9 cellular contexts compared by ENCODE assay signal in the genomic region with DNA sequence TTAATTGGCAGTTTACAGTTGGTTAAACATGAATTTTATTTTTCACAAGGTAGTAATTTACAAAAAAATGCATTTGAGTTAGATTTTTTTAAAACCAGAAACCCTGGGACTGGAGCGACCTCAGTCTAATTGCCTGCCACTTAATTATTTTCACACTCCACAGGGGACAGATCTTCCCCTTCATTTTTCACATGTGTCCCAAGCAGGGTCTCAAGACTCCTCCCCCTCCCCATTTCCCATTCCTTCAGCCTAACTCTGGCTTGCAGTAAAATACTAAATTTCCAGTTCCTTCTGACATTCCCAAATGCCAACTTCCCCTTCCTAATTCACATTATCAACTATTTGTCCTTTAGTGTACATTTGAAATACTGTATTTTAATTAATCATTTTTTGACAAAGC. TPM values are rescaled to one million over a fixed set of nuclear protein-coding genes. Genes with fewer than 3 reads are reported as not detected.
DNase-seq lines count a peak whose midpoint lies in the region; ATAC-seq and TF ChIP-seq lines count a peak whose summit lies in the region.
"Had no signal": no experiment of that assay in that cellular context is flagged by ENCODE, and none has a peak within 500 bp of the region (broad histone marks: within the 10 kb centered on the region; RNA-seq: fewer than 3 reads in every experiment).

No MANE protein-coding gene starts in this region.

- H3K9me3 Mint-ChIP-seq in CD4-positive, alpha-beta memory T cell, result no peaks in the 10 kb centered on the region
- no peaks in the 10 kb centered on the region for H3K9me3 Mint-ChIP-seq in effector memory CD8-positive, alpha-beta T cell

- H3K4me1 Mint-ChIP-seq in CD4-positive, alpha-beta memory T cell, result peaks cover 21 to 55% (median 34%) of the 10 kb centered on the region in 4 donors
- H3K4me1 Mint-ChIP-seq in effector memory CD8-positive, alpha-beta T cell (ENCODE audit: low read depth in 2 of 2), result peaks cover 12 to 25% of the 10 kb centered on the region in 2 donors

- peaks cover 12% of the 10 kb centered on the region for H3K36me3 ChIP-seq in CD4-positive, alpha-beta memory T cell (ENCODE audit: insufficient read depth, low read length)
- H3K36me3 ChIP-seq in neuron (ENCODE audit: insufficient read depth, low read length), result peaks cover 35% of the 10 kb centered on the region

- no peaks in the 10 kb centered on the region for H3K27me3 ChIP-seq in CD4-positive, alpha-beta memory T cell (ENCODE audit: insufficient read depth, low read length)
- no peaks in the 10 kb centered on the region for H3K27me3 ChIP-seq in neuron (ENCODE audit: insufficient read depth, low read length)

- no peak for ATAC-seq in effector memory CD8-positive, alpha-beta T cell (replicated peaks)
- no peak for ATAC-seq in omental fat pad (ENCODE audit: low FRiP score)

- peak overlapping the region; percentile 75 for H3K27ac ChIP-seq in CD4-positive, alpha-beta memory T cell (ENCODE audit: low read depth, low read length)
- H3K27ac ChIP-seq in RWPE1, result no peak overlapping the region

- peak overlapping the region; percentile 97 to 99 (median 99) for H3K4me3 Mint-ChIP-seq in CD4-positive, alpha-beta memory T cell
- H3K4me3 Mint-ChIP-seq in effector memory CD8-positive, alpha-beta T cell, result peak overlapping the region; percentile 98

- H3K4me3 ChIP-seq in CD4-positive, alpha-beta memory T cell (ENCODE audit: low read length in 2 of 2), result peak overlapping the region; percentile 87 to 95
- H3K4me3 ChIP-seq in neuron (ENCODE audit: low read length), result peak overlapping the region; percentile 70

- H2AFZ ChIP-seq in neuron (ENCODE audit: low read depth, low read length), result no peak overlapping the region

- peaks cover 27% of the 10 kb centered on the region for H3K4me1 ChIP-seq in CD4-positive, alpha-beta memory T cell (ENCODE audit: insufficient read depth, low read length)
- H3K4me1 ChIP-seq in neuron (ENCODE audit: insufficient read depth, low read length), result peaks cover 11% of the 10 kb centered on the region

- POLR2A ChIA-PET in CD4-positive, alpha-beta memory T cell (lab: Charles Lee; ENCODE audit: partially characterized antibody), result interaction anchor here (1.0 to 3.0 kb wide), 9 partner anchors 54 to 895 kb away, joined by 3 to 30 read pairs (median 6); a partner anchor contains a TSS
- POLR2A ChIA-PET in RWPE1 (lab: Yijun Ruan, JAX; ENCODE audit: low non-redundant PET), result no interaction called here

- H3K27ac Mint-ChIP-seq in CD4-positive, alpha-beta memory T cell, result peak overlapping the region; percentile 97 to 99 (median 98)
- H3K27ac Mint-ChIP-seq in effector memory CD8-positive, alpha-beta T cell, result peak overlapping the region; percentile 99

- DNase-seq in CD4-positive, alpha-beta memory T cell, result no peak
- peak; percentile 18 for DNase-seq in NAMALWA (ENCODE audit: low spot score)
- DNase-seq in effector memory CD8-positive, alpha-beta T cell, result no peak
- DNase-seq in omental fat pad (ENCODE audit: low spot score), result no peak
- DNase-seq in activated effector memory CD4-positive, alpha-beta T cell treated with Interleukin-2 at 50 U/mL for 16 hours, result no peak
- no peak for DNase-seq in C1 segment of cervical spinal cord (lab: John Stamatoyannopoulos, UW)
- no peak for DNase-seq in RWPE1 (ENCODE audit: low spot score)
- DNase-seq: NCI-H2081 had no signal

- H3K27me3 Mint-ChIP-seq in CD4-positive, alpha-beta memory T cell, result no peaks in the 10 kb centered on the region
- H3K27me3 Mint-ChIP-seq in effector memory CD8-positive, alpha-beta T cell, result no peaks in the 10 kb centered on the region

- CTCF ChIA-PET in CD4-positive, alpha-beta memory T cell (lab: Charles Lee; ENCODE audit: partially characterized antibody), result interaction anchor here (1.6 kb wide), 1 partner anchor 9 kb away, joined by 5 read pairs; no protein-coding TSS in a partner anchor
- CTCF ChIA-PET in RWPE1 (lab: Yijun Ruan, JAX), result no interaction called here

- H3K9me3 ChIP-seq in CD4-positive, alpha-beta memory T cell (ENCODE audit: control insufficient read depth in 1 of 2, low read length in 2 of 2), result no peaks in the 10 kb centered on the region
- peaks cover 19% of the 10 kb centered on the region for H3K9me3 ChIP-seq in neuron (ENCODE audit: low read length)

- TF ChIP-seq CTCF in omental fat pad (IDR thresholded peaks at IDR 0.05) (no peak), RWPE1 (conservative IDR thresholded peaks at IDR 0.05; ENCODE audit: low read depth) (no peak)

- intact Hi-C loops in CD4-positive, alpha-beta memory T cell (cut with micrococcal nuclease), result loop anchor here (2.0 to 10.0 kb wide), 3 partner anchors 210 to 1950 kb away; a partner anchor contains a TSS

- peaks cover 22 to 36% of the 10 kb centered on the region in 2 donors for H3K36me3 Mint-ChIP-seq in CD4-positive, alpha-beta memory T cell
- peaks cover 30% of the 10 kb centered on the region for H3K36me3 Mint-ChIP-seq in effector memory CD8-positive, alpha-beta T cell (ENCODE audit: insufficient read depth)

RNA-seq across cellular contexts. Expression of a gene that starts 0.9 kb away (rescaled TPM):
- total RNA-seq in CD4-positive, alpha-beta memory T cell, result 10 to 100 TPM; 12.1 to 14.3 TPM
- 10 to 100 TPM; 13.6 to 15.3 TPM for polyA plus RNA-seq in CD4-positive, alpha-beta memory T cell
- total RNA-seq in omental fat pad, result 10 to 100 TPM in 1 of 4 donors, 1 to 10 TPM in 3; 4.1 to 13.9 (median 7.8) TPM
